In the genomic region with DNA sequence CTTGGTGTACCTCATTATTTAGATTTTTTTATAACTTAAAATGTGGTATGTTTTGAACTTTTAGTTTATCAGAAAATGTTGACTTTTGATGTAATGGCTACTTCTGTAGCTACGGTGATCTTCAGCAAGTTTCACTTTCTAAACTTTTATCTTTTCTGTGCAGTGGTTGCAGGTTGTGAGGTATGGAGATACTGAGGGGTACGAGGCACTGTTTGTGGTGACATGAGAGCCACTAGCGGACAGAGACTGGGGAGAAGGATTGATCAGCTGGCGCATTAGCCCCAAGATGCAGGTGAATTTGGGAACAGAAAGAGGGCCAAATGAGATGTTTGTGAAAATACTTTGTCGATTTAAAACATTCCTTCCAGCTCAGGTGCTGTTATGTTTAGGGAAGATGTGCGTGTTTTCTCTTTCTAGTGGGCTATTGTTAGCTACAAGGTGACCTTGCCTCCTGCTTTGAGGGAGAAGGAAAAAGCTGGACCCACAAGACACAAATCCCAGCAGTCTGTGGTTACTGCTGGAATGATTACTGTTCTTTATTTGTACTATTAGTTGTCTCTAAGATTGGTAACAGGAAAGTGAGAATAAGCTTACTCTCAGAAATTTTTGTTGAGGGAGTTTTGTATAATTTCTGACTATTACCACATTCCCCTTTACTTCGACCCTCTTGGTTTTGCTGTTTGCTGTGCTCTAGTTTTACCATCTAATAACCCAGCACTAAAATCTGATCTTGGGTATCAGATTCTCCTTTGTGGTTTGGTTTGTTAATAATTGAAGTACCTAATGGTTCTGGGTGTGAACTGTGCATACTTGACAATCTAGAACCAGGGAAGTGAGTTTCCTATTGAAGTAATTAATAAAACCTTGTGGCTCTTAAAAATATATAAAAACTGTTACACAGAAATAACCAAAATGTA, we compare ENCODE assay signal across 8 cellular contexts.
DNase-seq lines count a peak whose midpoint lies in the region; ATAC-seq and TF ChIP-seq lines count a peak whose summit lies in the region.

No MANE protein-coding gene starts in this region.

- peak; percentile 23 for DNase-seq in NK-92 treated with Interleukin-12 subunit alpha and Interleukin-12 subunit beta, amount 100 ng/mL, for 24 hours (lab: John Stamatoyannopoulos, UW)
- DNase-seq in NK-92 (lab: John Stamatoyannopoulos, UW; ENCODE audit: unreplicated experiment) = no peak
- DNase-seq in astrocyte of the hippocampus (ENCODE audit: low read depth, low spot score) = peak; percentile 20
- DNase-seq in smooth muscle cell (lab: John Stamatoyannopoulos, UW; ENCODE audit: unreplicated experiment) = no peak
- no peak for DNase-seq in neuronal stem cell (ENCODE audit: low spot score)

- H4K91ac ChIP-seq in neuronal stem cell (ENCODE audit: low read depth, low read length, poor library complexity) = no peak overlapping the region

- H3K4me1 ChIP-seq in smooth muscle cell (ENCODE audit: low read depth) (peaks cover 18% of the 10 kb centered on the region), neuronal stem cell (ENCODE audit: control insufficient read depth in 2 of 2, insufficient read depth in 1 of 2, low read depth in 1 of 2, low read length in 2 of 2) (no peaks in the 10 kb centered on the region)

- H3K4me3 ChIP-seq in smooth muscle cell (peak overlapping the region; percentile 15), neuronal stem cell (ENCODE audit: low read length in 2 of 2) (no peak overlapping the region)

- H2BK12ac ChIP-seq in neuronal stem cell (ENCODE audit: low read length) = no peak overlapping the region

- H3K9me3 ChIP-seq in smooth muscle cell (replicated peaks; ENCODE audit: low read depth) = no peaks in the 10 kb centered on the region
- no peaks in the 10 kb centered on the region for H3K9me3 ChIP-seq in neuronal stem cell (replicated peaks in 1 of 2; ENCODE audit: control insufficient read depth in 2 of 2, insufficient read depth in 1 of 2, low read depth in 1 of 2, low read length in 2 of 2)

- 74% methylated on average over 7 of the region's 7 CpGs for WGBS in smooth muscle cell (ENCODE audit: low lambda C conversion rate)
- no CpG with 5 or more reads among the region's 7 CpGs for WGBS in neuronal stem cell (ENCODE audit: extremely low coverage in 2 of 2, insufficient read length in 2 of 2, insufficient replicate concordance in 1 of 2), 2 donors

- H3K27me3 ChIP-seq in smooth muscle cell (ENCODE audit: low read depth) (no peaks in the 10 kb centered on the region), neuronal stem cell (ENCODE audit: control insufficient read depth in 3 of 3, insufficient read depth in 3 of 3, low read depth in 1 of 3, low read length in 3 of 3) (no peaks in the 10 kb centered on the region)

- H3K9ac ChIP-seq in smooth muscle cell (ENCODE audit: low read depth) = peak overlapping the region; percentile 9
- H3K9ac ChIP-seq in neuronal stem cell (ENCODE audit: low read depth, low read length, poor library complexity) = no peak overlapping the region

- H3F3A ChIP-seq in smooth muscle cell (ENCODE audit: low read depth) = peaks cover 24% of the 10 kb centered on the region

- H2AK5ac ChIP-seq in neuronal stem cell (ENCODE audit: low read depth, low read length) = no peak overlapping the region

- ATAC-seq in HG03108 (IDR thresholded peaks at IDR 0.05; ENCODE audit: unreplicated experiment) (peak; percentile 63), HG02763 (IDR thresholded peaks at IDR 0.05; ENCODE audit: unreplicated experiment) (no peak), GM18517 (IDR thresholded peaks at IDR 0.05; ENCODE audit: unreplicated experiment) (no peak)

- H2BK120ac ChIP-seq in neuronal stem cell (ENCODE audit: low read depth, low read length) = no peak overlapping the region

- peak overlapping the region; percentile 70 for H3K27ac ChIP-seq in smooth muscle cell (ENCODE audit: low read depth)
- no peak overlapping the region for H3K27ac ChIP-seq in neuronal stem cell (replicated peaks; ENCODE audit: low read length)

- no peak overlapping the region for H3K23ac ChIP-seq in neuronal stem cell (ENCODE audit: low read depth, low read length, poor library complexity)

- no peak overlapping the region for H2BK5ac ChIP-seq in neuronal stem cell (ENCODE audit: low read length)

- no peak overlapping the region for H3K4ac ChIP-seq in neuronal stem cell (ENCODE audit: low read length)

- peaks cover 91% of the 10 kb centered on the region for H4K20me1 ChIP-seq in smooth muscle cell (ENCODE audit: low read depth)

- H2AFZ ChIP-seq in smooth muscle cell (ENCODE audit: low read depth) = no peak overlapping the region
- no peak overlapping the region for H2AFZ ChIP-seq in neuronal stem cell (ENCODE audit: low read length)

- H3K4me2 ChIP-seq in smooth muscle cell (peak overlapping the region; percentile 73), neuronal stem cell (ENCODE audit: insufficient read depth, low read length, poor library complexity, severe bottlenecking) (no peak overlapping the region)

- H3K14ac ChIP-seq in neuronal stem cell (ENCODE audit: low read length) = no peak overlapping the region

- H3K36me3 ChIP-seq in smooth muscle cell (ENCODE audit: low read depth) (no peaks in the 10 kb centered on the region), neuronal stem cell (replicated peaks in 1 of 2; ENCODE audit: control insufficient read depth in 2 of 2, insufficient read depth in 2 of 2, low read length in 2 of 2) (no peaks in the 10 kb centered on the region)

- no peak overlapping the region for H4K8ac ChIP-seq in neuronal stem cell (ENCODE audit: low read depth, low read length)

- no peak for TF ChIP-seq CTCF in smooth muscle cell (IDR thresholded peaks at IDR 0.05; ENCODE audit: borderline replicate concordance, insufficient read depth, poor library complexity, severe bottlenecking)

- H3K79me2 ChIP-seq in smooth muscle cell (ENCODE audit: low read depth) = peaks cover 66% of the 10 kb centered on the region

- H2BK15ac ChIP-seq in neuronal stem cell (ENCODE audit: low read length) = no peak overlapping the region

- no peak overlapping the region for H3K18ac ChIP-seq in neuronal stem cell (ENCODE audit: low read length)

- H3K79me1 ChIP-seq in neuronal stem cell (ENCODE audit: low read depth, low read length) = peaks cover 2% of the 10 kb centered on the region

Comparison
In these comparisons a context has a peak if more than half of its experiments do, and no peak if none do; other contexts are left out.
1. DNase-seq: peak in NK-92 treated with Interleukin-12 subunit alpha and Interleukin-12 subunit beta, amount 100 ng/mL, for 24 hours (single experiment) and astrocyte of the hippocampus (single experiment); none in NK-92 (single experiment), smooth muscle cell (single experiment) and neuronal stem cell (single experiment).